1 cellular context compared by ENCODE assay signal in genomic region chr12:52041695-52042123, GRCh38.
TF ChIP-seq lines count a peak whose summit lies in the region.

No MANE protein-coding gene starts in this region.

TF ChIP-seq in K562, 482 proteins besides CTCF, POLR2A, EP300 and RAD21:
- TF ChIP-seq SMARCA4 (IDR thresholded peaks at IDR 0.05) = no peak
- TF ChIP-seq KLF1 (tag; IDR thresholded peaks at IDR 0.05) = peak; percentile 32; the same call in 1 of the 2 replicates
- TF ChIP-seq ZNF512 (tag; IDR thresholded peaks at IDR 0.05) = no peak
- 0 out of 2 replicates have a peak, but pooled peaks have one; percentile 28 for TF ChIP-seq ETV5 (CRISPR knock-in tag; IDR thresholded peaks at IDR 0.05; ENCODE audit: low read depth)
- TF ChIP-seq HDAC2 (IDR thresholded peaks at IDR 0.05) = no peak
- peak; percentile 82 for TF ChIP-seq EHMT2 (IDR thresholded peaks at IDR 0.05)
- peak; percentile 89 for TF ChIP-seq REST (CRISPR knock-in tag; IDR thresholded peaks at IDR 0.05; ENCODE audit: low read depth)
- peak; percentile 69 for TF ChIP-seq MIER1 (IDR thresholded peaks at IDR 0.05; ENCODE audit: low read depth)
- peak; percentile 78 for TF ChIP-seq GABPA (tag; conservative IDR thresholded peaks at IDR 0.05; ENCODE audit: low read depth)
- TF ChIP-seq VEZF1 (CRISPR knock-in tag; IDR thresholded peaks at IDR 0.05) = peak; percentile 63
- TF ChIP-seq ZNF740 (CRISPR knock-in tag; IDR thresholded peaks at IDR 0.05) = peak; percentile 56; the same call in 1 of the 2 replicates
- no peak for TF ChIP-seq ZNF740 (tag; IDR thresholded peaks at IDR 0.05)
- TF ChIP-seq ZBTB7A (IDR thresholded peaks at IDR 0.05; ENCODE audit: borderline replicate concordance, control insufficient read depth, low read depth, low read length) = peak; percentile 17; the same call in 1 of the 2 replicates
- peak; percentile 33; the same call in 1 of the 2 replicates for TF ChIP-seq CTBP1 (IDR thresholded peaks at IDR 0.05; ENCODE audit: borderline replicate concordance)
- no peak for TF ChIP-seq CGGBP1 (CRISPR knock-in tag; IDR thresholded peaks at IDR 0.05)
- TF ChIP-seq ZNF398 (CRISPR knock-in tag; IDR thresholded peaks at IDR 0.05) = no peak
